In the genomic region with DNA sequence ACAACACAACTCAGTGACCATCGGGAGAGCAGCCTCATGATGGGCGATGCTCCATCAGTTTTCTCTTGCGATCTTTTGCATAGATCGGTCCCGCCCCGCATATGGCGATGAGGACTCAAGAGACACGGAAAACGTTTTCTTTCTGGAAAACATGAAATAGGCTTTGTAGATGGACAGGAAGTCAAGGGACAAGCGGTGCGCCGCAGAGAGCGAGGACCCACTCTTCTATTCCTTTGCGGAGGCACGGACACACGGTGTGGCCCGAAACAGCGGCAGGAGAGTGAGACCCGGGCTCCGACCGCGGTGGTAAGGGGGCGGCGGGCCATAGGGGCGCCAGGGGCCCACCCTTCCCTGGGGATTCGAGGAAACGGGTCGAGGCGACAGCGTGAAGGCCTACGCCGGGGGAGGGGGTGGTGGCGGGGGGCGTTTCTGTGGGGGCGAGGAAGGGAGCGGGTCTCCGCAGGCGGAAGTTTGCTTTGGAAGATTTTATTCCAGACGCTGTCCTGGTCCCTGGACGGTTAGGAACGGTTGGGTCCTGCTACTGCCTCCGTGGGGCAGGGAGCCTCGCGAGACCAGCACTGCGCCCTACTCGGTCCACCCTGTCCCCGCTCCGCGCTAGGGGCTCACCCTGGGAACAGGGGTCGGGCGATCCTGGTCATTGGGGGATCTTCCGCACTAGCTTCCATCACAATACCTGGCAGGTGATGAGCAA, we compare ENCODE assay signal across 8 cellular contexts. TPM values are rescaled to one million over a fixed set of nuclear protein-coding genes. Genes with fewer than 3 reads are reported as not detected.
DNase-seq lines count a peak whose midpoint lies in the region; ATAC-seq and TF ChIP-seq lines count a peak whose summit lies in the region.

No MANE protein-coding gene starts in this region.

- H3K9me3 ChIP-seq in left lung (no peaks in the 10 kb centered on the region), thoracic aorta (no peaks in the 10 kb centered on the region)

- H3K4me3 ChIP-seq in AG10803 (ENCODE audit: low read length) (peak overlapping the region; percentile 74), brain microvascular endothelial cell (ENCODE audit: low read depth, low read length) (peak overlapping the region; percentile 79), left lung (peak overlapping the region; percentile 57 to 85), thoracic aorta (peak overlapping the region; percentile 85)

- no peak overlapping the region for H3K27ac ChIP-seq in brain microvascular endothelial cell
- H3K27ac ChIP-seq in left lung: peak overlapping the region; percentile 37 to 53
- peak overlapping the region; percentile 46 to 49 for H3K27ac ChIP-seq in thoracic aorta

- in situ Hi-C loops in brain microvascular endothelial cell (cut with HindIII; ENCODE audit: low pct_ligation_motif_present, low sequenced_read_pairs): no loop called here

- H3K36me3 ChIP-seq in brain microvascular endothelial cell (replicated peaks) (no peaks in the 10 kb centered on the region), left lung (no peaks in the 10 kb centered on the region), thoracic aorta (no peaks in the 10 kb centered on the region)

- DNase-seq in AG10803 (ENCODE audit: low read depth) (no peak), NCI-H748 treated with DMSO at 0.1 percent for 48 hours (lab: John Stamatoyannopoulos, UW) (peak; percentile 37), brain microvascular endothelial cell (peak; percentile 11), left lung (peak in 1 of 2 donors; percentile 83), thoracic aorta (ENCODE audit: low spot score) (no peak), NCI-H524 treated with DMSO at 0.1 percent for 48 hours (lab: John Stamatoyannopoulos, UW) (no peak)

- H3K4me1 ChIP-seq in left lung (peaks cover 0 to 11% of the 10 kb centered on the region in 2 donors), thoracic aorta (ENCODE audit: control insufficient read depth in 1 of 2, low read depth in 2 of 2) (peaks cover 3 to 18% of the 10 kb centered on the region in 2 donors)

- ATAC-seq in GM21619 (IDR thresholded peaks at IDR 0.05; ENCODE audit: unreplicated experiment) (peak; percentile 1), left lung (peak; percentile 38), thoracic aorta (ENCODE audit: insufficient number of reproducible peaks, low FRiP score, low read depth) (no peak), GM21447 (IDR thresholded peaks at IDR 0.05; ENCODE audit: unreplicated experiment) (no peak)

- TF ChIP-seq CTCF in AG10803 (conservative IDR thresholded peaks at IDR 0.05; ENCODE audit: low read length) (no peak), brain microvascular endothelial cell (IDR thresholded peaks at IDR 0.05; ENCODE audit: low read depth, low read length, missing control alignments) (no peak), left lung (IDR thresholded peaks at IDR 0.05) (no peak), thoracic aorta (IDR thresholded peaks at IDR 0.05) (no peak)

- H3K27me3 ChIP-seq in brain microvascular endothelial cell (replicated peaks) (no peaks in the 10 kb centered on the region), left lung (no peaks in the 10 kb centered on the region), thoracic aorta (replicated peaks; ENCODE audit: insufficient read depth) (no peaks in the 10 kb centered on the region)

- intact Hi-C loops in left lung (cut with DNase I): no loop called here

RNA-seq across cellular contexts. Expression of a gene that starts 0.8 kb away (rescaled TPM):
- total RNA-seq in left lung (10 to 100 TPM; 10.5 to 13.3 TPM), thoracic aorta (1 to 10 TPM; 3.1 to 3.2 TPM)

RNA-seq across cellular contexts. Expression of a gene that starts 14.1 kb away (rescaled TPM):
- total RNA-seq in left lung: under 1 TPM; 0.06 to 0.63 TPM
- not detected for total RNA-seq in thoracic aorta

RNA-seq across cellular contexts. Expression of a gene that starts 27.8 kb away (rescaled TPM):
- total RNA-seq in left lung (10 to 100 TPM; 42.5 to 57.5 TPM), thoracic aorta (10 to 100 TPM; 47.9 to 65.7 TPM)

RNA-seq across cellular contexts. Expression of a gene that starts 40.5 kb away (rescaled TPM):
- total RNA-seq in left lung (10 to 100 TPM in 1 of 2 donors, 1 to 10 TPM in 1; 5.4 to 11.8 TPM), thoracic aorta (not detected)

RNA-seq across cellular contexts. Expression of a gene that starts 48.5 kb away (rescaled TPM):
- under 1 TPM; 0.26 to 0.55 TPM for total RNA-seq in left lung
- total RNA-seq in thoracic aorta: not detected

Comparison
In these comparisons a context has a peak if more than half of its experiments do, and no peak if none do; other contexts are left out.
1. DNase-seq: peak in NCI-H748 treated with DMSO at 0.1 percent for 48 hours (single experiment) and brain microvascular endothelial cell (single experiment); none in AG10803 (single experiment), thoracic aorta (single experiment) and NCI-H524 treated with DMSO at 0.1 percent for 48 hours (single experiment).
2. ATAC-seq: peak in GM21619 (single experiment) and left lung (single experiment); none in thoracic aorta (single experiment) and GM21447 (single experiment).
3. Peak in every context shown above with its lines, with median percentiles within 50 percentile points of each other: H3K4me3 ChIP-seq.